In the genomic region with DNA sequence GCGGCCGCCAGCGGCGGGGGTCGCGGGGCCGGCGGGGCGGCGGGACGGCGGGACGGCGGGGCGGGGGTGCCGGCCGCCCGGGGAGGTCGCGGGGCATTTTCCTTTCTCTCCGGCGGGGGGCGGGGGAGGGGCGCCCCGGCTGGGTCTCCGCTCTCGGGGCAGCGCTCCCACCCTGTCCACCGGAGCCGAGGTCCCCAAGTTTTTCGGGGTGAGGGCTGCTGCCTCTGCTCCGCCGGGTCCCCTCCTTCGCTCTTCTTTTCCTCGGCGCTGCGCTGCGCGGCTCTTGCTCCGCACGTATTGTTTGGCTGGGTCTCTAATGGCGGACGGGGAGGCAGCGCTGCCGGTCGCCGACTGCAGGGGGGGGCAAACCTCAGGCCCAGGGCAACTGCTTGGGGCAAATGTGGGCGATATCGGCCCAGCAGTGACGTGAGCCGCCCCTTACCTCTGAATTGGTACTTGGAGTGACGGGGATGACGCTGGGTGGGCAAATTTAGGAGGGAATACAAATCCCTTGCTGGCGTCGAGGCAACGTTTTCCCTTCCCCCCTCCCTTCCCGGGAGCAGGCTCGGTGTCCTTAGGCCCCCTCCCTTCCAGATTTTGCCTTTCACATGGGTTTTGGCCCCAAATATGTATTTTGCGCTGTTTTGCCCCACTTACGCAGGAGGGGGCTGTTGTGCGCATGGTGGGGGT, we compare ENCODE assay signal across 1 cellular context.
TF ChIP-seq lines count a peak whose summit lies in the region.

No MANE protein-coding gene starts in this region.

TF ChIP-seq in SK-N-SH, 30 proteins besides CTCF, POLR2A, EP300 and RAD21 (continued from another document):
- TF ChIP-seq, protein P1, sequence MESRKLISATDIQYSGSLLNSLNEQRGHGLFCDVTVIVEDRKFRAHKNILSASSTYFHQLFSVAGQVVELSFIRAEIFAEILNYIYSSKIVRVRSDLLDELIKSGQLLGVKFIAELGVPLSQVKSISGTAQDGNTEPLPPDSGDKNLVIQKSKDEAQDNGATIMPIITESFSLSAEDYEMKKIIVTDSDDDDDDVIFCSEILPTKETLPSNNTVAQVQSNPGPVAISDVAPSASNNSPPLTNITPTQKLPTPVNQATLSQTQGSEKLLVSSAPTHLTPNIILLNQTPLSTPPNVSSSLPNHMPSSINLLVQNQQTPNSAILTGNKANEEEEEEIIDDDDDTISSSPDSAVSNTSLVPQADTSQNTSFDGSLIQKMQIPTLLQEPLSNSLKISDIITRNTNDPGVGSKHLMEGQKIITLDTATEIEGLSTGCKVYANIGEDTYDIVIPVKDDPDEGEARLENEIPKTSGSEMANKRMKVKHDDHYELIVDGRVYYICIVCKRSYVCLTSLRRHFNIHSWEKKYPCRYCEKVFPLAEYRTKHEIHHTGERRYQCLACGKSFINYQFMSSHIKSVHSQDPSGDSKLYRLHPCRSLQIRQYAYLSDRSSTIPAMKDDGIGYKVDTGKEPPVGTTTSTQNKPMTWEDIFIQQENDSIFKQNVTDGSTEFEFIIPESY (IDR thresholded peaks at IDR 0.05; ENCODE audit: borderline replicate concordance, low read depth), result no peak
- no peak for TF ChIP-seq CHD2 (IDR thresholded peaks at IDR 0.05; ENCODE audit: low read length, partially characterized antibody)
